9 cellular contexts compared by ENCODE assay signal in the genomic region with DNA sequence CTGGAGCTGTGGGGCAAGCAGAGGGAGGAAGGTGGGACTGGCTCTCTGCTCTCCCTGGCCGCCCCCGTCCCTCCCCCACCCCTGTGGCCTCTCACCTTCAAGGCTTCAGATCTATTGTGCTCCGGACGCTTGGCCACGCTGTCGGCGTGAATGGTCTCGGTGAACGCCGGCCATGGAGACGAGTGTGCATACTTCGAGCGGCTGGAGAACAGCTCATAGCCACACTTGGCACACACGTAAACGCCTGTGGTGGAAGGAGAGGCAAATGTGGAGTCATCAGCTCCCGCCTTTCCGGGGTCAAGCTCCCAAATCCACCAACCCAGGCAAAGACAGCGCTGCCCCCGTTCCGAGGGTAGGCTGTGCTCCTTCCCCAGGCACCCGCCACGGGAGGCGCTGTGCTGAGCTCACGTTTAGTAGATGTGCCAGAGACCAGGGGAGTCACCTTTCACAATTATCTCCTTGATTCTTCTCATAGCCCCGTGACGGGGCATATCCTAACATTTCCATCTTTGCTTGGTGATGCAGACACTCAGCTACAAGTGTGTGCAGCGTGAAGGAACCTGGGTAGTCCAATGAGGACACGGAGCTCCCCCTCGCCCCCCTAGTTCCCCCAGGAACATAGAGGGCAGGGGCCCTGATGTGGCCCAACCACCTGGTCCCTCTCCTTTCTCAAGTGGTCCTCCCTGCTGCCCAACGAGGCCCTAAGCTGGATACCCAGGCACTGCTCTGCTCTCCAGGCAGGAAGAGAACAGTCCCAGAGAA. TPM values are rescaled to one million over a fixed set of nuclear protein-coding genes. Genes with fewer than 3 reads are reported as not detected.
DNase-seq lines count a peak whose midpoint lies in the region; ATAC-seq and TF ChIP-seq lines count a peak whose summit lies in the region.
"Had no signal": no experiment of that assay in that cellular context is flagged by ENCODE, and none has a peak within 500 bp of the region (broad histone marks: within the 10 kb centered on the region; RNA-seq: fewer than 3 reads in every experiment).

No MANE protein-coding gene starts in this region.

- no peak for ATAC-seq in IMR-90 (ENCODE audit: low read depth)
- no peak for ATAC-seq in naive B cell (ENCODE audit: low read depth in 2 of 2)
- no peak for ATAC-seq in GM18498 (IDR thresholded peaks at IDR 0.05; ENCODE audit: unreplicated experiment)
- ATAC-seq in GM21381 (IDR thresholded peaks at IDR 0.05; ENCODE audit: unreplicated experiment): no peak

- TF ChIP-seq CTCF in C4-2B (conservative IDR thresholded peaks at IDR 0.05): no peak
- 0 out of 2 replicates have a peak, but pooled peaks have one; percentile 6 for TF ChIP-seq CTCF in IMR-90 (conservative IDR thresholded peaks at IDR 0.05; ENCODE audit: low read depth, low read length)
- TF ChIP-seq CTCF in MCF 10A (IDR thresholded peaks at IDR 0.05; ENCODE audit: unreplicated experiment): no peak

- no peak overlapping the region for H3K9ac ChIP-seq in IMR-90 (ENCODE audit: low read depth, low read length)

- no peak overlapping the region for H3K23ac ChIP-seq in IMR-90 (ENCODE audit: low read depth, low read length)

- peaks cover 23% of the 10 kb centered on the region for H3K36me3 ChIP-seq in IMR-90 (ENCODE audit: control insufficient read depth, insufficient read depth, low read length)

- DNase-seq in IMR-90 (no peak), MCF 10A (ENCODE audit: unreplicated experiment) (no peak), naive B cell (no peak), DMS153 (lab: John Stamatoyannopoulos, UW) (no peak), superior temporal gyrus (ENCODE audit: extremely low spot score) (no peak)
- DNase-seq: amniotic stem cell had no signal

- no peaks in the 10 kb centered on the region for H4K20me1 ChIP-seq in IMR-90 (ENCODE audit: insufficient read depth, low read length)

- H3K14ac ChIP-seq in IMR-90 (replicated peaks; ENCODE audit: low read depth, low read length): no peak overlapping the region

- H3K9me3 ChIP-seq in IMR-90 (ENCODE audit: control insufficient read depth, insufficient read depth, low read length): no peaks in the 10 kb centered on the region

- TF ChIP-seq POLR2A in IMR-90 (IDR thresholded peaks at IDR 0.05; ENCODE audit: low read depth, low read length): no peak

- H3K4me2 ChIP-seq in IMR-90 (ENCODE audit: low read depth, low read length): no peak overlapping the region

- H3K4me3 ChIP-seq in IMR-90 (ENCODE audit: insufficient read depth, low read depth, low read length): no peak overlapping the region

- no peak overlapping the region for H3K56ac ChIP-seq in IMR-90 (ENCODE audit: extremely low read depth, insufficient read depth, low read length)

- H2AK9ac ChIP-seq in IMR-90 (replicated peaks; ENCODE audit: low read depth, low read length, poor library complexity): peak overlapping the region; percentile 69

- H3K18ac ChIP-seq in IMR-90 (ENCODE audit: low read depth, low read length): no peak overlapping the region

- H3K27ac ChIP-seq in C4-2B: peak overlapping the region; percentile 85
- H3K27ac ChIP-seq in IMR-90 (ENCODE audit: insufficient read depth, low read length): no peak overlapping the region

- no peaks in the 10 kb centered on the region for H3K27me3 Mint-ChIP-seq in MCF 10A (ENCODE audit: insufficient read depth, unreplicated experiment)
- no peaks in the 10 kb centered on the region for H3K27me3 Mint-ChIP-seq in naive B cell

- no peak overlapping the region for H2BK20ac ChIP-seq in IMR-90 (ENCODE audit: low read depth, low read length)

- in situ Hi-C loops in IMR-90 (cut with MboI; ENCODE audit: low sequenced_read_pairs): no loop called here

- peaks cover 5% of the 10 kb centered on the region; the same call in 1 of the 2 replicates for H3K4me1 ChIP-seq in IMR-90 (ENCODE audit: control insufficient read depth, insufficient read depth, low read length)

- no peak overlapping the region for H4K91ac ChIP-seq in IMR-90 (ENCODE audit: insufficient read depth, low read depth, low read length)

- POLR2A ChIA-PET in IMR-90 (lab: Charles Lee; ENCODE audit: unreplicated experiment): interaction anchor here (1.2 kb wide), 1 partner anchor 23 kb away, joined by 3 read pairs; a partner anchor contains a TSS
- POLR2A ChIA-PET in MCF 10A (lab: Yijun Ruan, JAX): interaction anchor here (1.4 to 1.5 kb wide), 2 partner anchors 17 to 23 kb away, joined by 3 to 4 read pairs; a partner anchor contains a TSS

- no peak overlapping the region for H4K5ac ChIP-seq in IMR-90 (ENCODE audit: low read depth, low read length)

- no peaks in the 10 kb centered on the region for H3K27me3 ChIP-seq in IMR-90 (ENCODE audit: control insufficient read depth, insufficient read depth, low read length)

- no peak overlapping the region for H2BK120ac ChIP-seq in IMR-90 (ENCODE audit: low read depth, low read length)

- dilution Hi-C loops in IMR-90 (cut with HindIII; ENCODE audit: low sequenced_read_pairs, unreplicated experiment): no loop called here

- peaks cover 5% of the 10 kb centered on the region for H3K4me1 Mint-ChIP-seq in MCF 10A (ENCODE audit: insufficient read depth, unreplicated experiment)
- H3K4me1 Mint-ChIP-seq in naive B cell: peaks cover 10 to 18% (median 15%) of the 10 kb centered on the region in 3 donors

- H4K8ac ChIP-seq in IMR-90 (ENCODE audit: low read depth in 2 of 2, low read length in 2 of 2): no peak overlapping the region

- H3K79me1 ChIP-seq in IMR-90 (ENCODE audit: low read depth in 1 of 2, low read length in 2 of 2): peaks cover 9 to 13% of the 10 kb centered on the region in 2 experiments; a peak in 3 of 4 replicates

- CTCF ChIA-PET in IMR-90 (lab: Yijun Ruan, JAX): no interaction called here
- CTCF ChIA-PET in MCF 10A (lab: Yijun Ruan, JAX): interaction anchor here (0.5 to 1.8 kb wide), 5 partner anchors 10 to 181 kb away, joined by 3 to 8 read pairs (median 3); no protein-coding TSS in a partner anchor

- no peak for TF ChIP-seq RAD21 in IMR-90 (IDR thresholded peaks at IDR 0.05; ENCODE audit: low read length)

- no peak overlapping the region for H2AFZ ChIP-seq in IMR-90 (replicated peaks; ENCODE audit: low read length, poor library complexity)

- H3K9me1 ChIP-seq in IMR-90 (ENCODE audit: insufficient read depth, low read length): no peaks in the 10 kb centered on the region

- BruUV-seq in IMR-90 (replicated peaks; lab: Mats Ljungman, UMichigan): no TSS peak
- BruUV-seq in MCF 10A (replicated peaks; lab: Mats Ljungman, UMichigan): no TSS peak

- no peak overlapping the region for H2BK5ac ChIP-seq in IMR-90 (ENCODE audit: low read depth, low read length, poor library complexity, severe bottlenecking)

- WGBS in IMR-90 (ENCODE audit: extremely low coverage in 2 of 2, insufficient read length in 1 of 2), 2 experiments: 77% methylated on average over 21 of the region's 30 CpGs; no CpG with 5 or more reads in 1 of the 2 experiments

- H3K9me3 Mint-ChIP-seq in MCF 10A (ENCODE audit: unreplicated experiment) (no peaks in the 10 kb centered on the region), naive B cell (no peaks in the 10 kb centered on the region)

- intact Hi-C loops in IMR-90 (cut with micrococcal nuclease) (no loop called here), MCF 10A (cut with micrococcal nuclease) (no loop called here)

- peak overlapping the region; percentile 87 for H3K4me3 Mint-ChIP-seq in MCF 10A (ENCODE audit: unreplicated experiment)
- H3K4me3 Mint-ChIP-seq in naive B cell: peak overlapping the region in 7 of 8 donors; percentile 83 to 92 (median 89)

- H3K36me3 Mint-ChIP-seq in MCF 10A (ENCODE audit: insufficient read depth, unreplicated experiment) (peaks cover 22% of the 10 kb centered on the region), naive B cell (no peaks in the 10 kb centered on the region)

- H2BK15ac ChIP-seq in IMR-90 (ENCODE audit: low read depth, low read length): no peak overlapping the region

- 0 out of 2 replicates have a peak overlapping the region, but pooled peaks have one; percentile 9 for H2AK5ac ChIP-seq in IMR-90 (ENCODE audit: low read depth, low read length)

- H3K4ac ChIP-seq in IMR-90 (ENCODE audit: low read depth, low read length): no peak overlapping the region

- no peak overlapping the region for H3K27ac Mint-ChIP-seq in MCF 10A (ENCODE audit: low read depth, unreplicated experiment)
- peak overlapping the region in 2 of 6 donors; percentile 30 to 34 for H3K27ac Mint-ChIP-seq in naive B cell

TF ChIP-seq in IMR-90, 13 proteins besides CTCF, POLR2A, EP300 and RAD21 (continues in another document):
- TF ChIP-seq CEBPB (IDR thresholded peaks at IDR 0.05; ENCODE audit: low read depth, low read length) (no peak), RCOR1 (IDR thresholded peaks at IDR 0.05; ENCODE audit: insufficient replicate concordance, low read length) (no peak)

RNA-seq across cellular contexts. Expression of a gene that starts 1.7 kb away (rescaled TPM):
- total RNA-seq in IMR-90 (2012; rRNA removed): 11.9 and 17.0 TPM in 2 replicates
- 32.3 and 35.1 TPM in 2 replicates for polyA plus RNA-seq in IMR-90 (2012; rRNA removed)
- polyA plus RNA-seq in IMR-90 (2012; cell fraction: cytosol; rRNA removed): 19.9 and 40.7 TPM in 2 replicates
- polyA plus RNA-seq in IMR-90 (2012; cell fraction: nucleus; rRNA removed; ENCODE audit: low replicate concordance): 9.6 and 14.1 TPM in 2 replicates
- total RNA-seq in MCF 10A (2022): 5.8 and 7.4 TPM in 2 replicates
- polyA plus RNA-seq in naive B cell (ENCODE audit: low read depth in 6 of 6): 10 to 100 TPM; 15.6 to 34.5 (median 18.8) TPM

RNA-seq across cellular contexts. Expression of a gene that starts 13.1 kb away (rescaled TPM):
- total RNA-seq in IMR-90 (2012; rRNA removed): not detected in 2 replicates
- polyA plus RNA-seq in IMR-90 (2012; rRNA removed): not detected in 2 replicates
- 0.02 TPM in 1 of 2 replicates, not detected in the other for polyA plus RNA-seq in IMR-90 (2012; cell fraction: cytosol; rRNA removed)
- polyA plus RNA-seq in IMR-90 (2012; cell fraction: nucleus; rRNA removed; ENCODE audit: low replicate concordance): not detected in 2 replicates
- total RNA-seq in MCF 10A (2022): not detected in 2 replicates
- not detected for polyA plus RNA-seq in naive B cell (ENCODE audit: low read depth in 6 of 6)

RNA-seq across cellular contexts. Expression of a gene that starts 18.0 kb away (rescaled TPM):
- total RNA-seq in IMR-90 (2012; rRNA removed): 189 and 194 TPM in 2 replicates
- 220 and 287 TPM in 2 replicates for polyA plus RNA-seq in IMR-90 (2012; rRNA removed)
- 306 and 488 TPM in 2 replicates for polyA plus RNA-seq in IMR-90 (2012; cell fraction: cytosol; rRNA removed)
- polyA plus RNA-seq in IMR-90 (2012; cell fraction: nucleus; rRNA removed; ENCODE audit: low replicate concordance): 94.6 and 127 TPM in 2 replicates
- total RNA-seq in MCF 10A (2022): 202 TPM in 2 replicates
- 100 to 1,000 TPM; 163 to 200 (median 194) TPM for polyA plus RNA-seq in naive B cell (ENCODE audit: low read depth in 6 of 6)

RNA-seq across cellular contexts. Expression of a gene that starts 23.1 kb away (rescaled TPM):
- total RNA-seq in IMR-90 (2012; rRNA removed): not detected in 2 replicates
- not detected in 2 replicates for polyA plus RNA-seq in IMR-90 (2012; rRNA removed)
- not detected in 2 replicates for polyA plus RNA-seq in IMR-90 (2012; cell fraction: cytosol; rRNA removed)
- not detected in 2 replicates for polyA plus RNA-seq in IMR-90 (2012; cell fraction: nucleus; rRNA removed; ENCODE audit: low replicate concordance)
- not detected in 2 replicates for total RNA-seq in MCF 10A (2022)
- not detected for polyA plus RNA-seq in naive B cell (ENCODE audit: low read depth in 6 of 6)

RNA-seq across cellular contexts. Expression of a gene that starts 23.3 kb away (rescaled TPM):
- 2,703 and 2,852 TPM in 2 replicates for total RNA-seq in IMR-90 (2012; rRNA removed)
- polyA plus RNA-seq in IMR-90 (2012; rRNA removed): 6,941 and 7,712 TPM in 2 replicates
- polyA plus RNA-seq in IMR-90 (2012; cell fraction: cytosol; rRNA removed): 7,255 and 7,684 TPM in 2 replicates
- polyA plus RNA-seq in IMR-90 (2012; cell fraction: nucleus; rRNA removed; ENCODE audit: low replicate concordance): 1,923 and 2,995 TPM in 2 replicates
- 4,760 and 4,836 TPM in 2 replicates for total RNA-seq in MCF 10A (2022)
- polyA plus RNA-seq in naive B cell (ENCODE audit: low read depth in 6 of 6): 1,000 to 10,000 TPM; 5,355 to 7,267 (median 6,090) TPM
